Comparison of ENCODE assay signal across 1 cellular context in the genomic region with DNA sequence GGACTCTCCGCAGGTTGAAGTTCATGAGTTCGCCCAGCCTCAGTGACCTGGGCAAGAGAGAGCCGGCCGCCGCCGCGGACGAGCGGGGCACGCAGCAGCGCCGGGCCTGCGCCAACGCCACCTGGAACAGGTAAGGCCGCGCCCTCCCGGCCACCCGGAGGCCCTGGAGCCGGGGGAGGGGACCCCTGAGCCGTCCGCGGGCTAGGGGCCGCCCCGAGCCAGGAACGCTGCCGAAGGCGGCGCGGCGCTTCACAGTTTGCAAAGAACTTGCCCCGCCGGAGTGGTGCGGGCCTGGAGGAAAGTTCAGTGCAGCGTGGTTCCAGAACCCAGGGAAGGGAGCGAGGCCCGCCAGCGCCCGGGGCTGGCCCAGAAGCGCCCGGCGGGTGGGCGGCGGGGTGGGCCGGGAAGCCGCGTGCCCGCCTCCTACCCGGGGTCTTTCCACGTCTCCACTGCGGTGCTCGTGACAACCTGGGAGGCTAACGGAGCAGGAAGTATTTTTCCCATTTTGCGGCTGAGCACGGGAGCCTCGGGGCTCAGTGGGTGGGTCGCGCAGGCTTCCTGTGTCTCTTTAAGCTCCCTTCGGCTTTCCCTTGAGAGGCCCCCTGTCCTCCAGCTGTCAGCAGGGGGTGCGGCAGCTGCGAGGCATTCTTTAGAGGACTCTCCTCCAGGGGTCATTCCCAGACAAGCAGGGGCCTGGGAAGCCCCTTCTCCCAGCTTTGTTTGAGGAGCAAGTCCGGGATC.
A peak's percentile ranks its signal among the peaks of the same experiment; 100 is the strongest.
TF ChIP-seq lines count a peak whose summit lies in the region.

No MANE protein-coding gene starts in this region.

TF ChIP-seq in HEK293, 187 proteins besides CTCF, POLR2A, EP300 and RAD21 (continued from another document and continues in another):
- TF ChIP-seq, protein P1, sequence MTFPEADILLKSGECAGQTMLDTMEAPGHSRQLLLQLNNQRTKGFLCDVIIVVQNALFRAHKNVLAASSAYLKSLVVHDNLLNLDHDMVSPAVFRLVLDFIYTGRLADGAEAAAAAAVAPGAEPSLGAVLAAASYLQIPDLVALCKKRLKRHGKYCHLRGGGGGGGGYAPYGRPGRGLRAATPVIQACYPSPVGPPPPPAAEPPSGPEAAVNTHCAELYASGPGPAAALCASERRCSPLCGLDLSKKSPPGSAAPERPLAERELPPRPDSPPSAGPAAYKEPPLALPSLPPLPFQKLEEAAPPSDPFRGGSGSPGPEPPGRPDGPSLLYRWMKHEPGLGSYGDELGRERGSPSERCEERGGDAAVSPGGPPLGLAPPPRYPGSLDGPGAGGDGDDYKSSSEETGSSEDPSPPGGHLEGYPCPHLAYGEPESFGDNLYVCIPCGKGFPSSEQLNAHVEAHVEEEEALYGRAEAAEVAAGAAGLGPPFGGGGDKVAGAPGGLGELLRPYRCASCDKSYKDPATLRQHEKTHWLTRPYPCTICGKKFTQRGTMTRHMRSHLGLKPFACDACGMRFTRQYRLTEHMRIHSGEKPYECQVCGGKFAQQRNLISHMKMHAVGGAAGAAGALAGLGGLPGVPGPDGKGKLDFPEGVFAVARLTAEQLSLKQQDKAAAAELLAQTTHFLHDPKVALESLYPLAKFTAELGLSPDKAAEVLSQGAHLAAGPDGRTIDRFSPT (tag by site-specific recombination; IDR thresholded peaks at IDR 0.05) = no peak
- TF ChIP-seq PRDM2 (tag by site-specific recombination; IDR thresholded peaks at IDR 0.05; ENCODE audit: borderline replicate concordance) = no peak
- TF ChIP-seq, protein P2, sequence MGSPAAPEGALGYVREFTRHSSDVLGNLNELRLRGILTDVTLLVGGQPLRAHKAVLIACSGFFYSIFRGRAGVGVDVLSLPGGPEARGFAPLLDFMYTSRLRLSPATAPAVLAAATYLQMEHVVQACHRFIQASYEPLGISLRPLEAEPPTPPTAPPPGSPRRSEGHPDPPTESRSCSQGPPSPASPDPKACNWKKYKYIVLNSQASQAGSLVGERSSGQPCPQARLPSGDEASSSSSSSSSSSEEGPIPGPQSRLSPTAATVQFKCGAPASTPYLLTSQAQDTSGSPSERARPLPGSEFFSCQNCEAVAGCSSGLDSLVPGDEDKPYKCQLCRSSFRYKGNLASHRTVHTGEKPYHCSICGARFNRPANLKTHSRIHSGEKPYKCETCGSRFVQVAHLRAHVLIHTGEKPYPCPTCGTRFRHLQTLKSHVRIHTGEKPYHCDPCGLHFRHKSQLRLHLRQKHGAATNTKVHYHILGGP (tag by site-specific recombination; IDR thresholded peaks at IDR 0.05) = no peak
- TF ChIP-seq, protein P3, sequence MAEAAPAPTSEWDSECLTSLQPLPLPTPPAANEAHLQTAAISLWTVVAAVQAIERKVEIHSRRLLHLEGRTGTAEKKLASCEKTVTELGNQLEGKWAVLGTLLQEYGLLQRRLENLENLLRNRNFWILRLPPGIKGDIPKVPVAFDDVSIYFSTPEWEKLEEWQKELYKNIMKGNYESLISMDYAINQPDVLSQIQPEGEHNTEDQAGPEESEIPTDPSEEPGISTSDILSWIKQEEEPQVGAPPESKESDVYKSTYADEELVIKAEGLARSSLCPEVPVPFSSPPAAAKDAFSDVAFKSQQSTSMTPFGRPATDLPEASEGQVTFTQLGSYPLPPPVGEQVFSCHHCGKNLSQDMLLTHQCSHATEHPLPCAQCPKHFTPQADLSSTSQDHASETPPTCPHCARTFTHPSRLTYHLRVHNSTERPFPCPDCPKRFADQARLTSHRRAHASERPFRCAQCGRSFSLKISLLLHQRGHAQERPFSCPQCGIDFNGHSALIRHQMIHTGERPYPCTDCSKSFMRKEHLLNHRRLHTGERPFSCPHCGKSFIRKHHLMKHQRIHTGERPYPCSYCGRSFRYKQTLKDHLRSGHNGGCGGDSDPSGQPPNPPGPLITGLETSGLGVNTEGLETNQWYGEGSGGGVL (tag by site-specific recombination; IDR thresholded peaks at IDR 0.05) = no peak
- TF ChIP-seq, protein P4, sequence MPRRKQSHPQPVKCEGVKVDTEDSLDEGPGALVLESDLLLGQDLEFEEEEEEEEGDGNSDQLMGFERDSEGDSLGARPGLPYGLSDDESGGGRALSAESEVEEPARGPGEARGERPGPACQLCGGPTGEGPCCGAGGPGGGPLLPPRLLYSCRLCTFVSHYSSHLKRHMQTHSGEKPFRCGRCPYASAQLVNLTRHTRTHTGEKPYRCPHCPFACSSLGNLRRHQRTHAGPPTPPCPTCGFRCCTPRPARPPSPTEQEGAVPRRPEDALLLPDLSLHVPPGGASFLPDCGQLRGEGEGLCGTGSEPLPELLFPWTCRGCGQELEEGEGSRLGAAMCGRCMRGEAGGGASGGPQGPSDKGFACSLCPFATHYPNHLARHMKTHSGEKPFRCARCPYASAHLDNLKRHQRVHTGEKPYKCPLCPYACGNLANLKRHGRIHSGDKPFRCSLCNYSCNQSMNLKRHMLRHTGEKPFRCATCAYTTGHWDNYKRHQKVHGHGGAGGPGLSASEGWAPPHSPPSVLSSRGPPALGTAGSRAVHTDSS (tag by site-specific recombination; IDR thresholded peaks at IDR 0.05) = no peak
- TF ChIP-seq ZBTB26 (tag by site-specific recombination; optimal IDR thresholded peaks at IDR 0.05) = peak; percentile 45
- TF ChIP-seq, protein P5, sequence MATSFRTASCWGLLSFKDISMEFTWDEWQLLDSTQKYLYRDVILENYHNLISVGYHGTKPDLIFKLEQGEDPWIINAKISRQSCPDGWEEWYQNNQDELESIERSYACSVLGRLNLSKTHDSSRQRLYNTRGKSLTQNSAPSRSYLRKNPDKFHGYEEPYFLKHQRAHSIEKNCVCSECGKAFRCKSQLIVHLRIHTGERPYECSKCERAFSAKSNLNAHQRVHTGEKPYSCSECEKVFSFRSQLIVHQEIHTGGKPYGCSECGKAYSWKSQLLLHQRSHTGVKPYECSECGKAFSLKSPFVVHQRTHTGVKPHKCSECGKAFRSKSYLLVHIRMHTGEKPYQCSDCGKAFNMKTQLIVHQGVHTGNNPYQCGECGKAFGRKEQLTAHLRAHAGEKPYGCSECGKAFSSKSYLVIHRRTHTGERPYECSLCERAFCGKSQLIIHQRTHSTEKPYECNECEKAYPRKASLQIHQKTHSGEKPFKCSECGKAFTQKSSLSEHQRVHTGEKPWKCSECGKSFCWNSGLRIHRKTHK (tag by site-specific recombination; IDR thresholded peaks at IDR 0.05) = no peak
- peak; percentile 92 for TF ChIP-seq ZIC2 (tag by site-specific recombination; IDR thresholded peaks at IDR 0.05)
- TF ChIP-seq ZNF600 (tag by site-specific recombination; IDR thresholded peaks at IDR 0.05) = peak; percentile 60; the same call in 1 of the 2 replicates
- TF ChIP-seq EGR2 (tag by site-specific recombination; IDR thresholded peaks at IDR 0.05; ENCODE audit: low read depth) = peak; percentile 44; the same call in 1 of the 2 replicates
- TF ChIP-seq ZNF76 (tag by site-specific recombination; IDR thresholded peaks at IDR 0.05; ENCODE audit: borderline replicate concordance, low read depth) = peak; percentile 24; the same call in 1 of the 2 replicates
- no peak for TF ChIP-seq KLF1 (tag by site-specific recombination; IDR thresholded peaks at IDR 0.05)
- TF ChIP-seq ZNF629 (tag by site-specific recombination; IDR thresholded peaks at IDR 0.05) = no peak
- peak; percentile 22; the same call in 1 of the 2 replicates for TF ChIP-seq ZBTB17 (tag by site-specific recombination; IDR thresholded peaks at IDR 0.05)
- no peak for TF ChIP-seq GLI4 (tag by site-specific recombination; IDR thresholded peaks at IDR 0.05)
- TF ChIP-seq ZNF514 (tag by site-specific recombination; IDR thresholded peaks at IDR 0.05) = no peak
- TF ChIP-seq GLIS2 (tag by site-specific recombination; IDR thresholded peaks at IDR 0.05) = peak; percentile 50
- TF ChIP-seq ZNF114 (tag by site-specific recombination; IDR thresholded peaks at IDR 0.05) = no peak
- no peak for TF ChIP-seq ZNF837 (tag by site-specific recombination; IDR thresholded peaks at IDR 0.05)
- peak; percentile 35; the same call in 1 of the 2 replicates for TF ChIP-seq ZBTB20 (tag by site-specific recombination; IDR thresholded peaks at IDR 0.05)
- TF ChIP-seq ZBTB48 (tag by site-specific recombination; IDR thresholded peaks at IDR 0.05) = peak; percentile 49
- TF ChIP-seq ZFHX2 (tag by site-specific recombination; conservative IDR thresholded peaks at IDR 0.05) = peak; percentile 73
- TF ChIP-seq, protein P6, sequence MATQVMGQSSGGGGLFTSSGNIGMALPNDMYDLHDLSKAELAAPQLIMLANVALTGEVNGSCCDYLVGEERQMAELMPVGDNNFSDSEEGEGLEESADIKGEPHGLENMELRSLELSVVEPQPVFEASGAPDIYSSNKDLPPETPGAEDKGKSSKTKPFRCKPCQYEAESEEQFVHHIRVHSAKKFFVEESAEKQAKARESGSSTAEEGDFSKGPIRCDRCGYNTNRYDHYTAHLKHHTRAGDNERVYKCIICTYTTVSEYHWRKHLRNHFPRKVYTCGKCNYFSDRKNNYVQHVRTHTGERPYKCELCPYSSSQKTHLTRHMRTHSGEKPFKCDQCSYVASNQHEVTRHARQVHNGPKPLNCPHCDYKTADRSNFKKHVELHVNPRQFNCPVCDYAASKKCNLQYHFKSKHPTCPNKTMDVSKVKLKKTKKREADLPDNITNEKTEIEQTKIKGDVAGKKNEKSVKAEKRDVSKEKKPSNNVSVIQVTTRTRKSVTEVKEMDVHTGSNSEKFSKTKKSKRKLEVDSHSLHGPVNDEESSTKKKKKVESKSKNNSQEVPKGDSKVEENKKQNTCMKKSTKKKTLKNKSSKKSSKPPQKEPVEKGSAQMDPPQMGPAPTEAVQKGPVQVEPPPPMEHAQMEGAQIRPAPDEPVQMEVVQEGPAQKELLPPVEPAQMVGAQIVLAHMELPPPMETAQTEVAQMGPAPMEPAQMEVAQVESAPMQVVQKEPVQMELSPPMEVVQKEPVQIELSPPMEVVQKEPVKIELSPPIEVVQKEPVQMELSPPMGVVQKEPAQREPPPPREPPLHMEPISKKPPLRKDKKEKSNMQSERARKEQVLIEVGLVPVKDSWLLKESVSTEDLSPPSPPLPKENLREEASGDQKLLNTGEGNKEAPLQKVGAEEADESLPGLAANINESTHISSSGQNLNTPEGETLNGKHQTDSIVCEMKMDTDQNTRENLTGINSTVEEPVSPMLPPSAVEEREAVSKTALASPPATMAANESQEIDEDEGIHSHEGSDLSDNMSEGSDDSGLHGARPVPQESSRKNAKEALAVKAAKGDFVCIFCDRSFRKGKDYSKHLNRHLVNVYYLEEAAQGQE (tag by site-specific recombination; IDR thresholded peaks at IDR 0.05) = no peak
- TF ChIP-seq ZNF610 (tag by site-specific recombination; IDR thresholded peaks at IDR 0.05; ENCODE audit: borderline replicate concordance) = no peak
- no peak for TF ChIP-seq ZNF529 (tag by site-specific recombination; IDR thresholded peaks at IDR 0.05; ENCODE audit: insufficient replicate concordance)
- no peak for TF ChIP-seq ZNF530 (tag by site-specific recombination; IDR thresholded peaks at IDR 0.05; ENCODE audit: low read depth)
- no peak for TF ChIP-seq ZNF701 (tag by site-specific recombination; IDR thresholded peaks at IDR 0.05)
- TF ChIP-seq IKZF3 (tag by site-specific recombination; IDR thresholded peaks at IDR 0.05) = 0 out of 2 replicates have a peak, but pooled peaks have one; percentile 29
- no peak for TF ChIP-seq ZNF423 (tag by site-specific recombination; IDR thresholded peaks at IDR 0.05)
- peak; percentile 94 for TF ChIP-seq GLIS1 (tag by site-specific recombination; IDR thresholded peaks at IDR 0.05)
- 0 out of 2 replicates have a peak, but pooled peaks have one; percentile 35 for TF ChIP-seq ZNF121 (tag by site-specific recombination; IDR thresholded peaks at IDR 0.05)
- TF ChIP-seq SP2 (tag by site-specific recombination; IDR thresholded peaks at IDR 0.05) = peak; percentile 38
- no peak for TF ChIP-seq ZNF341 (tag by site-specific recombination; IDR thresholded peaks at IDR 0.05; ENCODE audit: low read depth)
- peak; percentile 65 for TF ChIP-seq ZXDB (tag by site-specific recombination; IDR thresholded peaks at IDR 0.05)
